8 cellular contexts compared by ENCODE assay signal in genomic region chr11:8681837-8682218, GRCh38. TPM values are rescaled to one million over a fixed set of nuclear protein-coding genes. Genes with fewer than 3 reads are reported as not detected.
DNase-seq lines count a peak whose midpoint lies in the region; ATAC-seq and TF ChIP-seq lines count a peak whose summit lies in the region.

No MANE protein-coding gene starts in this region.

- peak overlapping the region; percentile 97 for H3K4me3 ChIP-seq in AG04449 (ENCODE audit: low read depth, low read length)
- peak overlapping the region; percentile 100 for H3K4me3 ChIP-seq in Jurkat, Clone E6-1 (ENCODE audit: low read length)

- CTCF ChIA-PET in AG04449 (lab: Yijun Ruan, JAX), result interaction anchor here (1.1 kb wide), 1 partner anchor 10 kb away, joined by 3 read pairs; no protein-coding TSS in a partner anchor

- H3K27ac Mint-ChIP-seq in naive B cell, result peak overlapping the region; percentile 96 to 98 (median 98)

- H3K27me3 Mint-ChIP-seq in naive B cell, result no peaks in the 10 kb centered on the region

- peaks cover 0 to 11% (median 0%) of the 10 kb centered on the region in 7 donors for H3K9me3 Mint-ChIP-seq in naive B cell

- no peak for TF ChIP-seq CTCF in AG04449 (IDR thresholded peaks at IDR 0.05; ENCODE audit: insufficient read depth, low read length, missing control alignments)

- H3K36me3 Mint-ChIP-seq in naive B cell, result peaks cover 21 to 30% of the 10 kb centered on the region in 2 donors

- H3K4me3 Mint-ChIP-seq in naive B cell, result peak overlapping the region; percentile 86 to 99 (median 96)

- ATAC-seq in naive B cell (ENCODE audit: low read depth in 2 of 2) (no peak), HG03108 (IDR thresholded peaks at IDR 0.05; ENCODE audit: unreplicated experiment) (no peak)

- POLR2A ChIA-PET in AG04449 (lab: Yijun Ruan, JAX), result interaction anchor here (0.6 to 2.1 kb wide), 9 partner anchors 8 to 282 kb away, joined by 3 to 17 read pairs (median 4); partner anchors contain the start of gene TMEM9B

- H3K4me1 Mint-ChIP-seq in naive B cell, result peaks cover 32 to 44% (median 33%) of the 10 kb centered on the region in 3 donors

- DNase-seq in AG04449 (ENCODE audit: low read depth, low spot score), result no peak
- no peak for DNase-seq in Jurkat, Clone E6-1 (ENCODE audit: low read depth, low spot score)
- DNase-seq in naive B cell, result no peak
- DNase-seq in DMS 273 treated with DMSO at 0.1 percent for 48 hours (lab: John Stamatoyannopoulos, UW), result no peak
- no peak for DNase-seq in kidney glomerular epithelial cell (lab: John Stamatoyannopoulos, UW)
- no peak for DNase-seq in central memory CD4-positive, alpha-beta T cell

- peak overlapping the region; percentile 95 for H3K27ac ChIP-seq in cingulate gyrus (ENCODE audit: low read depth, low read length)

RNA-seq across cellular contexts. Expression of gene TRIM66, which starts 0.6 kb away (rescaled TPM):
- 14.6 TPM for polyA plus RNA-seq in Jurkat, Clone E6-1 (2012; ENCODE audit: insufficient read depth, insufficient read length)
- 1 to 10 TPM in 2 of 6 donors, under 1 TPM in 3, not detected in 1; 0.31 to 1.7 (median 0.95) TPM for polyA plus RNA-seq in naive B cell (ENCODE audit: low read depth in 6 of 6)

RNA-seq across cellular contexts. Expression of gene RPL27A, which starts 0.8 kb away (rescaled TPM):
- 3,824 TPM for polyA plus RNA-seq in Jurkat, Clone E6-1 (2012; ENCODE audit: insufficient read depth, insufficient read length)
- polyA plus RNA-seq in naive B cell (ENCODE audit: low read depth in 6 of 6), result 1,000 to 10,000 TPM; 2,246 to 4,262 (median 3,486) TPM
